Comparison of ENCODE assay signal across 10 cellular contexts in the genomic region with DNA sequence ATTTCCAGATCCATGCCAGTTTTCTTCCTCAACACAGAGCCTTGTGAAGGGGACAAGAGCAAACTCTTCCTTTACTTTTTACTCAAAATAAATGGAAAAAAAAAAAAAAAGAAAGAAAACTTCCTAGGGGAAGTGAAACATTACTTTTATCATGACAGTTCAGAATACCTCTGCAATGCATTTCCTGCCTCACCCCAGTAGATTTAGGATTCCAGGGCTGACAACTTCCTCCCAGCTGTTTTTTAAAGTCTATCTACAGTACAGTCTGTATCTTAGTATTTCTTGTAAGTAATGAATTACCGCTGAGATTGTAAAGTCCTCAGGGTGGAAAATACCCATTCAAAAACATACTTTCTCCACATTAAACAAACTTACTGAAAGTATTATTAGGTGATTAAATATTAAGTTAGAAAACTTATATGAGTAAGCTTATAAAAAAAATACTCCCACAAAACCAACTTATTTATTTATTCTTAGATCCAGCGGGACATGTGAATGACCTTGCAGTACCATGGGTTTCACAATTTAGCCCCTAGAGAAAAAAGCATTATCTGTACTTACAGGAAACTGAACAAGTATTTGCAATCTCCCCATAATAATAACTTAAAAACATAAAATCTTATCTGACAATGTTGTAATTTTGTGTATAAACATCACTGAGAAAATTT.
DNase-seq lines count a peak whose midpoint lies in the region; ATAC-seq and TF ChIP-seq lines count a peak whose summit lies in the region.
"Had no signal": no experiment of that assay in that cellular context is flagged by ENCODE, and none has a peak within 500 bp of the region (broad histone marks: within the 10 kb centered on the region; RNA-seq: fewer than 3 reads in every experiment).

No MANE protein-coding gene starts in this region.

- H3F3A ChIP-seq in PC-9 (ENCODE audit: insufficient read depth, low read depth), result peaks cover 5% of the 10 kb centered on the region; the same call in 1 of the 2 replicates

- H3K4me1 ChIP-seq in CD8-positive, alpha-beta T cell (ENCODE audit: insufficient read depth, low read length), result peaks cover 72% of the 10 kb centered on the region
- H3K4me1 ChIP-seq in prostate gland (replicated peaks) (no peaks in the 10 kb centered on the region), PC-9 (replicated peaks; ENCODE audit: insufficient read depth) (peaks cover 16% of the 10 kb centered on the region)

- H3K4me1 Mint-ChIP-seq in CD8-positive, alpha-beta T cell (ENCODE audit: low read depth), result peaks cover 94% of the 10 kb centered on the region
- peaks cover 87% of the 10 kb centered on the region for H3K4me1 Mint-ChIP-seq in endothelial cell (ENCODE audit: unreplicated experiment)
- H3K4me1 Mint-ChIP-seq in naive thymus-derived CD8-positive, alpha-beta T cell, result peaks cover 41 to 96% (median 91%) of the 10 kb centered on the region in 4 donors

- H3K27ac Mint-ChIP-seq in CD8-positive, alpha-beta T cell, result peak overlapping the region; percentile 18
- peak overlapping the region; percentile 94 for H3K27ac Mint-ChIP-seq in endothelial cell (ENCODE audit: unreplicated experiment)
- H3K27ac Mint-ChIP-seq in naive thymus-derived CD8-positive, alpha-beta T cell, result peak overlapping the region in 4 of 10 donors; percentile 31 to 76 (median 62)

- CTCF ChIA-PET in CD8-positive, alpha-beta T cell (lab: Charles Lee), result interaction anchor here (1.5 to 1.6 kb wide), 2 partner anchors 9 to 16 kb away, joined by 3 to 5 read pairs; no protein-coding TSS in a partner anchor
- CTCF ChIA-PET in PC-9 (lab: Charles Lee), result interaction anchor here (0.7 kb wide), 1 partner anchor 561 kb away, joined by 4 read pairs; no protein-coding TSS in a partner anchor

- TF ChIP-seq CTCF in CD8-positive, alpha-beta T cell (IDR thresholded peaks at IDR 0.05), result no peak
- no peak for TF ChIP-seq CTCF in endothelial cell (IDR thresholded peaks at IDR 0.05; ENCODE audit: unreplicated experiment)
- no peak for TF ChIP-seq CTCF in prostate gland (IDR thresholded peaks at IDR 0.05)
- TF ChIP-seq CTCF in PC-9 (conservative IDR thresholded peaks at IDR 0.05), result no peak

- no peak overlapping the region for H2AFZ ChIP-seq in PC-9

- no peaks in the 10 kb centered on the region for H3K9me3 Mint-ChIP-seq in CD8-positive, alpha-beta T cell
- H3K9me3 Mint-ChIP-seq in endothelial cell (ENCODE audit: unreplicated experiment), result no peaks in the 10 kb centered on the region
- no peaks in the 10 kb centered on the region for H3K9me3 Mint-ChIP-seq in naive thymus-derived CD8-positive, alpha-beta T cell

- no peaks in the 10 kb centered on the region for H3K27me3 Mint-ChIP-seq in CD8-positive, alpha-beta T cell (ENCODE audit: low read depth)
- peaks cover 8% of the 10 kb centered on the region for H3K27me3 Mint-ChIP-seq in endothelial cell (ENCODE audit: unreplicated experiment)
- no peaks in the 10 kb centered on the region for H3K27me3 Mint-ChIP-seq in naive thymus-derived CD8-positive, alpha-beta T cell

- H3K9me3 ChIP-seq in CD8-positive, alpha-beta T cell (ENCODE audit: low read length), result no peaks in the 10 kb centered on the region
- H3K9me3 ChIP-seq in prostate gland (no peaks in the 10 kb centered on the region), PC-9 (ENCODE audit: insufficient read depth, low read depth) (no peaks in the 10 kb centered on the region)

- no peak for DNase-seq in CD8-positive, alpha-beta T cell
- DNase-seq in NOMO-1 treated with DMSO at 0.1 percent for 48 hours (lab: John Stamatoyannopoulos, UW; ENCODE audit: unreplicated experiment) (peak; percentile 73), endothelial cell (ENCODE audit: low spot score) (no peak), prostate gland (ENCODE audit: low spot score) (no peak), NCI-H1694 treated with DMSO at 0.1 percent for 48 hours (lab: John Stamatoyannopoulos, UW) (no peak), PC-9 (no peak), NCI-H345 (lab: John Stamatoyannopoulos, UW) (no peak)
- DNase-seq in naive thymus-derived CD8-positive, alpha-beta T cell, result peak in 1 of 10 donors; percentile 22
- DNase-seq: activated effector memory CD4-positive, alpha-beta T cell treated with Interleukin-2 at 50 U/mL for 16 hours had no signal

- H3K79me2 ChIP-seq in PC-9 (ENCODE audit: low read depth), result peaks cover 91% of the 10 kb centered on the region

- BruUV-seq in PC-9 (replicated peaks; lab: Mats Ljungman, UMichigan), result no TSS peak

- POLR2A ChIA-PET in CD8-positive, alpha-beta T cell (lab: Charles Lee), result interaction anchor here (1.0 to 1.2 kb wide), 2 partner anchors 11 to 30 kb away, joined by 3 read pairs; no protein-coding TSS in a partner anchor
- POLR2A ChIA-PET in naive thymus-derived CD8-positive, alpha-beta T cell (lab: Charles Lee), result interaction anchor here (0.6 to 1.7 kb wide), 4 partner anchors 11 to 170 kb away, joined by 3 to 11 read pairs (median 3); no protein-coding TSS in a partner anchor
- POLR2A ChIA-PET in PC-9 (lab: Charles Lee; ENCODE audit: unreplicated experiment), result interaction anchor here (0.5 to 0.6 kb wide), 2 partner anchors 59 to 106 kb away, joined by 3 read pairs; no protein-coding TSS in a partner anchor

- TF ChIP-seq POLR2A in prostate gland (IDR thresholded peaks at IDR 0.05), result no peak

- H3K9me2 ChIP-seq in PC-9 (ENCODE audit: insufficient read depth), result no peaks in the 10 kb centered on the region

- H4K20me1 ChIP-seq in PC-9 (ENCODE audit: insufficient read depth), result no peaks in the 10 kb centered on the region; the same call in 1 of the 2 replicates

- no peaks in the 10 kb centered on the region for H3K27me3 ChIP-seq in CD8-positive, alpha-beta T cell (ENCODE audit: insufficient read depth, low read length)
- H3K27me3 ChIP-seq in prostate gland (replicated peaks; ENCODE audit: insufficient read depth) (no peaks in the 10 kb centered on the region), PC-9 (ENCODE audit: insufficient read depth, low read depth) (no peaks in the 10 kb centered on the region)

- no peak for ATAC-seq in CD8-positive, alpha-beta T cell
- peak in 1 of 2 donors; percentile 76 for ATAC-seq in naive thymus-derived CD8-positive, alpha-beta T cell
- ATAC-seq: Panc1 had no signal

- H3K27ac ChIP-seq in CD8-positive, alpha-beta T cell (ENCODE audit: low read depth, low read length), result no peak overlapping the region
- H3K27ac ChIP-seq in prostate gland (no peak overlapping the region), PC-9 (no peak overlapping the region)

- no peaks in the 10 kb centered on the region for H3K36me3 ChIP-seq in CD8-positive, alpha-beta T cell (ENCODE audit: insufficient read depth, low read length)
- H3K36me3 ChIP-seq in prostate gland, result no peaks in the 10 kb centered on the region
- H3K36me3 ChIP-seq in PC-9 (ENCODE audit: low read depth), result no peaks in the 10 kb centered on the region

- H3K4me3 Mint-ChIP-seq in CD8-positive, alpha-beta T cell, result peak overlapping the region; percentile 40
- peak overlapping the region; percentile 50 for H3K4me3 Mint-ChIP-seq in endothelial cell (ENCODE audit: unreplicated experiment)
- H3K4me3 Mint-ChIP-seq in naive thymus-derived CD8-positive, alpha-beta T cell, result peak overlapping the region in 9 of 10 donors; percentile 1 to 69 (median 39)

- intact Hi-C loops in CD8-positive, alpha-beta T cell (cut with DNase I, micrococcal nuclease), result no loop called here
- intact Hi-C loops in prostate gland (cut with DNase I) (no loop called here), PC-9 (cut with micrococcal nuclease; ENCODE audit: unreplicated experiment) (no loop called here)

- WGBS in prostate gland, result 35% methylated on average over 2 of the region's 2 CpGs

- H3K4me2 ChIP-seq in PC-9, result no peak overlapping the region

- H3K4me3 ChIP-seq in CD8-positive, alpha-beta T cell (ENCODE audit: low read depth, low read length), result no peak overlapping the region
- H3K4me3 ChIP-seq in prostate gland, result no peak overlapping the region
- H3K4me3 ChIP-seq in PC-9, result no peak overlapping the region

- H3K36me3 Mint-ChIP-seq in CD8-positive, alpha-beta T cell, result peaks cover 2% of the 10 kb centered on the region
- no peaks in the 10 kb centered on the region for H3K36me3 Mint-ChIP-seq in endothelial cell (ENCODE audit: low read depth, unreplicated experiment)
- peaks cover 0 to 4% (median 0%) of the 10 kb centered on the region in 3 donors for H3K36me3 Mint-ChIP-seq in naive thymus-derived CD8-positive, alpha-beta T cell
